17 cellular contexts compared by ENCODE assay signal in the genomic region with DNA sequence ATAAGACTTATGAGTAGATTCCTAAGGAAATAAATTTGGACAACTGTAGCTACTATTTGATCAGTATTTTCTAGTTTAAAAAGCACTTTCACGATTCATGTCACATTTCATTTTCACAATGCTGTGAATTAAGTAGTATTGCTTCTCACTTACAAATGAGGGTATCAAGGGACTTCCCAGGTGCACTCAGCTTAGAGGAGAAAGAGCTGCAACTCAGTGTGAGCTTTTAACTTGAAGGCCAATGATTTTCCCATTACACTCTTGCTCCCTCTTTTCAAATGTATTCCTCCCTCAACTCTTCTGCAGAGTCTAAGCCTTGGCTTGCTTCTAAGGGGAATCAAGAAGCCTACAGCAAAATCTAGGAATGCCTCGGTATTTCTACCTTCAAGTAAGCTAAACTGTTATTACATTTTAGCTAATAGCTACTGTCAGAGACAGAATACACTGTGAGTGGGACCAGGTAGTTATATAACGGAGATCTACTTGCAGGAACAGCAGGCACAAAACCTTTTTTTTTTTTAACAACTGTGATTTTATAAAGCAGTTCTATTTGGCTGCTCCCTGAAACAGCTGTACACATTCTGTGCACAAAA.
A peak's percentile ranks its signal among the peaks of the same experiment; 100 is the strongest.
DNase-seq lines count a peak whose midpoint lies in the region; ATAC-seq and TF ChIP-seq lines count a peak whose summit lies in the region.
"Had no signal": no experiment of that assay in that cellular context is flagged by ENCODE, and none has a peak within 500 bp of the region (broad histone marks: within the 10 kb centered on the region; RNA-seq: fewer than 3 reads in every experiment).

No MANE protein-coding gene starts in this region.

- no peaks in the 10 kb centered on the region for H3K9me3 ChIP-seq in left ventricle myocardium inferior (replicated peaks)
- no peaks in the 10 kb centered on the region for H3K9me3 ChIP-seq in OCI-LY1 (ENCODE audit: low read length)
- H3K9me3 ChIP-seq in right lobe of liver, result no peaks in the 10 kb centered on the region
- H3K9me3 ChIP-seq: tibial artery had no signal

- TF ChIP-seq POLR2A in right lobe of liver (IDR thresholded peaks at IDR 0.05), result no peak

- peaks cover 62% of the 10 kb centered on the region for H3K4me1 ChIP-seq in left ventricle myocardium inferior
- peaks cover 53% of the 10 kb centered on the region for H3K4me1 ChIP-seq in OCI-LY1 (ENCODE audit: insufficient read depth, low read length, severe bottlenecking)
- H3K4me1 ChIP-seq in right lobe of liver, result peaks cover 0 to 48% (median 9%) of the 10 kb centered on the region in 4 donors

- WGBS in right lobe of liver (ENCODE audit: insufficient coverage, low coverage, low lambda C conversion rate, missing lambda C conversion rate), result 40% methylated on average over 3 of the region's 3 CpGs

- DNase-seq in left ventricle myocardium inferior (no peak), left cardiac atrium (no peak), right lobe of liver (no peak), NCI-H446 (lab: John Stamatoyannopoulos, UW) (no peak), GM19238 (ENCODE audit: insufficient read length, low spot score) (no peak)
- DNase-seq in activated effector memory CD4-positive, alpha-beta T cell treated with Interleukin-2 at 50 U/mL for 16 hours, result no peak
- DNase-seq: ACHN; activated CD8-positive, alpha-beta memory T cell treated with anti-CD3 and anti-CD28 coated beads, Interleukin-2, amount 10 ng/mL, durations not matched to agents 7 days and 5 days; activated naive CD4-positive, alpha-beta T cell treated with anti-CD3 and anti-CD28 coated beads, Interleukin-2, amount 10 ng/mL, durations not matched to agents 7 days and 5 days; immature natural killer cell; KG1; NCI-H1694 treated with DMSO at 0.1 percent for 48 hours; NK-92 treated with Interleukin-12 subunit alpha and Interleukin-12 subunit beta, amount 100 ng/mL, for 24 hours; posterior cingulate gyrus; tibial artery had no signal

- TF ChIP-seq CTCF in left ventricle myocardium inferior (IDR thresholded peaks at IDR 0.05; ENCODE audit: borderline replicate concordance) (no peak), OCI-LY1 (IDR thresholded peaks at IDR 0.05; ENCODE audit: low read length) (no peak), right lobe of liver (IDR thresholded peaks at IDR 0.05) (no peak)

- H3K27me3 ChIP-seq in left ventricle myocardium inferior (ENCODE audit: low read depth) (no peaks in the 10 kb centered on the region), OCI-LY1 (ENCODE audit: insufficient read depth, low read length) (no peaks in the 10 kb centered on the region), right lobe of liver (no peaks in the 10 kb centered on the region)
- H3K27me3 ChIP-seq: tibial artery had no signal

- peaks cover 61% of the 10 kb centered on the region for H3K36me3 ChIP-seq in left ventricle myocardium inferior
- peaks cover 15% of the 10 kb centered on the region for H3K36me3 ChIP-seq in OCI-LY1 (ENCODE audit: insufficient read depth, low read length)
- H3K36me3 ChIP-seq in right lobe of liver, result peaks cover 0 to 9% (median 5%) of the 10 kb centered on the region in 4 donors

- no peaks in the 10 kb centered on the region for H4K20me1 ChIP-seq in OCI-LY1 (ENCODE audit: insufficient read depth, low read length)

- no peaks in the 10 kb centered on the region for H3K9me2 ChIP-seq in OCI-LY1 (ENCODE audit: low read depth, low read length)

- intact Hi-C loops in left ventricle myocardium inferior (cut with micrococcal nuclease), result no loop called here
- intact Hi-C loops in left cardiac atrium (cut with DNase I), result no loop called here
- intact Hi-C loops in right lobe of liver (cut with DNase I), result no loop called here

- H3K9ac ChIP-seq in OCI-LY1 (ENCODE audit: low read length), result peak overlapping the region; percentile 89

- H3K4me3 ChIP-seq in left ventricle myocardium inferior, result no peak overlapping the region
- H3K4me3 ChIP-seq in OCI-LY1 (ENCODE audit: low read depth, low read length, poor library complexity, severe bottlenecking), result peak overlapping the region; percentile 89
- H3K4me3 ChIP-seq in right lobe of liver, result no peak overlapping the region
- H3K4me3 ChIP-seq: tibial artery had no signal

- H3K27ac ChIP-seq in left ventricle myocardium inferior (replicated peaks) (peak overlapping the region; percentile 32), OCI-LY1 (ENCODE audit: low read depth, low read length, poor library complexity, severe bottlenecking) (peak overlapping the region; percentile 94), right lobe of liver (peak overlapping the region in 1 of 3 donors; percentile 35)

- ATAC-seq in left cardiac atrium, result no peak
- ATAC-seq in GM21576 (IDR thresholded peaks at IDR 0.05; ENCODE audit: unreplicated experiment), result peak; percentile 16
- ATAC-seq in right lobe of liver, result no peak
- ATAC-seq: activated CD8-positive, alpha-beta memory T cell treated with anti-CD3 and anti-CD28 coated beads, Interleukin-2, amount 10 ng/mL, durations not matched to agents 7 days and 5 days had no signal

- no peaks in the 10 kb centered on the region for H3F3A ChIP-seq in OCI-LY1 (ENCODE audit: insufficient read depth, low read length)

- peaks cover 27% of the 10 kb centered on the region for H3K79me2 ChIP-seq in OCI-LY1 (ENCODE audit: insufficient read depth, low read length)

- H3K4me2 ChIP-seq in OCI-LY1 (ENCODE audit: low read length), result peak overlapping the region; percentile 95

- H2AFZ ChIP-seq in OCI-LY1 (ENCODE audit: low read length), result no peak overlapping the region
